In the genomic region with DNA sequence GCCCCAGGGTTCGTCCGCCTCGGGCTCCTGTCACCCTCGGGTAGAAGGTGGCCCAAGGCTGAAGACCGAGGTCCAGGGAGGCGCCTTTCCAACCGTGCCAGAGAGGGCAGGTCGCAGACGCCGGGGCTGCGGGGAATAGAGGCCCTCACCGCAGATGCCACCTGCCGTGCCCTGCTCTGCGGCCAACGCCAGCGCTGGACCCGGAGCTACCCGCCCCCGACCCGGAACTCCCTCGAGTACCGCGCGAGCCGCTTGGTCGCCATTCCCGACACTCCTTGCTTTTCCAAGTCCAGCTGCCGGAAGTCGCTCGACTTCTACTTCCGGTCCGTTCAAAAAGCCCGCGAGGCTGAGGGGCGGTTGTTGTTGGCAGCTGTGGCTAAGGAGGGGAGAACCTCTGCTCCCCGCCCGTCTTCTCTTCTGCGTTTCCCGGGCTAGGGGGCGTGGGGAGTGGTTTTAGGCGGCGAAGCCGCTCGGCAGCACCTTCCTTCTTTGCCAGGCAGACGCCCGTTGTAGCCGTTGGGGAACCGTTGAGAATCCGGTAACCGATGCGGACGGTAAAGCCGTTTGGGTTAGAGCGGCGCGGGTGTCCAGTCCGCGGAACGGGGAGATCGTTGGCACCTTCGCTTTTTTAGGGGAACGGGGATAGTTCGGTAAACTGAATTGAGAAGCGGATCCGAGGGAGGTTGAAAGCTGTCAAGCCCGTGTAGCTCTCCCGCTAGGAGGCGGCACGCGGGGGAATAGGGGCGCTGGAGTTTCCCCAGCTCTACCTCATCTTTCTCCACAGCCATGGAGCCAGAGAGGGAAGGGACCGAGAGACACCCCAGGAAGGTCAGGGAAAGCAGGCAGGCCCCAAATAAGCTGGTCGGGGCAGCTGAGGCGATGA, we compare ENCODE assay signal across 8 cellular contexts. TPM values are rescaled to one million over a fixed set of nuclear protein-coding genes. Genes with fewer than 3 reads are reported as not detected.
DNase-seq lines count a peak whose midpoint lies in the region; ATAC-seq and TF ChIP-seq lines count a peak whose summit lies in the region.

A gene with protein sequence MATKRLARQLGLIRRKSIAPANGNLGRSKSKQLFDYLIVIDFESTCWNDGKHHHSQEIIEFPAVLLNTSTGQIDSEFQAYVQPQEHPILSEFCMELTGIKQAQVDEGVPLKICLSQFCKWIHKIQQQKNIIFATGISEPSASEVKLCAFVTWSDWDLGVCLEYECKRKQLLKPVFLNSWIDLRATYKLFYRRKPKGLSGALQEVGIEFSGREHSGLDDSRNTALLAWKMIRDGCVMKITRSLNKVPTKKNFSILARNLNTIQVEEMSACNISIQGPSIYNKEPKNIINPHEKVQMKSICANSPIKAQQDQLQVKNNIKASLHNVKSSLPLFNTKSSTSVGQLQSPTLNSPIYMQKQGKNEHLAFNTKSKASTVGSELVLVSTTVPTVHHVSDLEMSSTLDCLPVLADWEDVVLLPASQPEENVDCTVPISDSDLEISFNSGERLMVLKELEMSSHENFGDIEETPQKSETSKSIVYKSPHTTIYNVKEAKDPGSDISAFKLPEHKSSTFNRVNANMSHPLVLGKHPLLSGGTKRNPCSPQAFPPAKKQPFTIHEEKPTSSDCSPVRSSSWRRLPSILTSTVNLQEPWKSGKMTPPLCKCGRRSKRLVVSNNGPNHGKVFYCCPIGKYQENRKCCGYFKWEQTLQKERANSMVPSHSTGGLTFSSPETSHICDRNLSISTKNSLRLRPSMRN (minus strand): TSS at position 305 of the 883 bp plus-strand sequence. CDS start 42 bp downstream, at position 263.
Gene REXO5, plus strand, starts transcription at position 360 of the 883 bp plus-strand sequence. Its CDS starts 427 bp downstream, at position 787.

- peak within 1 kb of the TSS; percentile 97 for H3K4me3 Mint-ChIP-seq in chondrocyte (ENCODE audit: unreplicated experiment)

- peak; percentile 81 to 88 for DNase-seq in AML-193 (lab: John Stamatoyannopoulos, UW)
- DNase-seq in NCI-H460 (ENCODE audit: extremely low read depth, low read depth) = peak; percentile 93
- peak; percentile 62 to 68 for DNase-seq in activated CD4-positive, alpha-beta T cell treated with anti-CD3 and anti-CD28 coated beads for 24 hours (ENCODE audit: low read depth in 2 of 2)
- peak; percentile 97 for DNase-seq in chondrocyte (ENCODE audit: low spot score)
- peak; percentile 89 for DNase-seq in kidney glomerular epithelial cell (lab: John Stamatoyannopoulos, UW)
- DNase-seq in stimulated activated CD4-positive, alpha-beta T cell treated with anti-CD3 and anti-CD28 coated beads, Interleukin-15, amount 100 ng/mL, for 48 hours (ENCODE audit: low read depth in 2 of 2) = peak; percentile 60 to 64

- ATAC-seq in GM19043 (IDR thresholded peaks at IDR 0.05; ENCODE audit: low read depth, unreplicated experiment) (peak; percentile 65), HG03378 (IDR thresholded peaks at IDR 0.05; ENCODE audit: unreplicated experiment) (peak; percentile 67)

- H3K4me1 Mint-ChIP-seq in chondrocyte (ENCODE audit: low read depth) = peaks cover 12% of the 10 kb centered on the region

- H3K27me3 Mint-ChIP-seq in chondrocyte (ENCODE audit: low read depth) = no peaks in the 10 kb centered on the region

- H3K36me3 Mint-ChIP-seq in chondrocyte (ENCODE audit: low read depth) = no peaks in the 10 kb centered on the region

- H3K27ac Mint-ChIP-seq in chondrocyte (ENCODE audit: unreplicated experiment) = peak within 1 kb of the TSS; percentile 97

- TF ChIP-seq CTCF in chondrocyte (IDR thresholded peaks at IDR 0.05) = peak; percentile 79

- H3K9me3 Mint-ChIP-seq in chondrocyte (ENCODE audit: low read depth) = no peaks in the 10 kb centered on the region

RNA-seq across cellular contexts. Expression of the first gene that starts in this region (rescaled TPM):
- 29.1 and 38.4 TPM in 2 replicates for total RNA-seq in NCI-H460 (2014; rRNA removed; shearing (Covaris generic))
- polyA plus RNA-seq in NCI-H460 (2014; cell fraction: nucleus; rRNA removed) = 45.9 and 54.3 TPM in 2 replicates
- total RNA-seq in chondrocyte = 11.5 to 17.7 TPM (median 13.3 TPM) in 3 replicates

RNA-seq across cellular contexts. Expression of gene REXO5, which starts in this region (rescaled TPM):
- total RNA-seq in NCI-H460 (2014; rRNA removed; shearing (Covaris generic)) = 6.1 and 6.5 TPM in 2 replicates
- 25.0 and 25.1 TPM in 2 replicates for polyA plus RNA-seq in NCI-H460 (2014; cell fraction: nucleus; rRNA removed)
- 2.9 to 6.9 TPM (median 4.0 TPM) in 3 replicates for total RNA-seq in chondrocyte

Comparison
In these comparisons a context has a peak if more than half of its experiments do, and no peak if none do; other contexts are left out.
1. Peak in every context shown above with its lines: DNase-seq and ATAC-seq.